Comparison of ENCODE assay signal across 32 cellular contexts in genomic region chr6:79699606-79700005, GRCh38.
"Had no signal": no experiment of that assay in that cellular context is flagged by ENCODE, and none has a peak within 500 bp of the region (broad histone marks: within the 10 kb centered on the region; RNA-seq: fewer than 3 reads in every experiment).

No MANE protein-coding gene starts in this region.

- H3K4me2 ChIP-seq: SK-N-SH had no signal

- H3K4me3 ChIP-seq: adrenal gland, Peyer's patch, SJSA1 had no signal

- H3K9me3 Mint-ChIP-seq: activated CD4-positive, alpha-beta T cell treated with anti-CD3 and anti-CD28 coated beads, Interleukin-2, amount 10 ng/mL, durations not matched to agents 7 days and 5 days; activated naive CD4-positive, alpha-beta T cell treated with anti-CD3 and anti-CD28 coated beads for 36 hours; activated naive CD4-positive, alpha-beta T cell treated with anti-CD3 and anti-CD28 coated beads, Interleukin-2, amount 50 U/mL, for 72 hours; activated T-cell treated with anti-CD3 and anti-CD28 coated beads, Interleukin-2, amount 50 U/mL, for 24 hours; activated T-helper 1 cell treated with anti-CD3 and anti-CD28 coated beads, Interleukin-12 subunit alpha, Interleukin-12 subunit beta, Interleukin-2, Interleukin-4 antibody, amounts not matched to agents 30 ng/mL and 10 ng/mL and 1 ng/mL, durations not matched to agents 14 hours and 24 hours and 36 hours; central memory CD8-positive, alpha-beta T cell; T-helper 1 cell treated with Interleukin-12 subunit alpha and Interleukin-12 subunit beta and Interleukin-4 antibody, amounts not matched to agents 30 μg/mL and 1 μg/mL, for 36 hours; T-helper 2 cell treated with Interferon-gamma antibody and Interleukin-4, amounts not matched to agents 5 μg/mL and 100 μg/mL, for 36 hours had no signal

- H3K27ac Mint-ChIP-seq: activated CD4-positive, alpha-beta T cell treated with anti-CD3 and anti-CD28 coated beads for 36 hours; activated CD4-positive, alpha-beta T cell treated with anti-CD3 and anti-CD28 coated beads, Interleukin-2, amount 10 ng/mL, durations not matched to agents 7 days and 5 days; activated CD8-positive, alpha-beta T cell treated with anti-CD3 and anti-CD28 coated beads, Interleukin-2, amount 10 ng/mL, durations not matched to agents 7 days and 5 days; activated naive CD4-positive, alpha-beta T cell treated with anti-CD3 and anti-CD28 coated beads for 36 hours; activated naive CD4-positive, alpha-beta T cell treated with anti-CD3 and anti-CD28 coated beads, Interleukin-2, amount 50 U/mL, for 72 hours; activated T-cell treated with anti-CD3 and anti-CD28 coated beads, Interleukin-2, amount 50 U/mL, for 24 hours; activated T-helper 1 cell treated with anti-CD3 and anti-CD28 coated beads, Interleukin-12 subunit alpha, Interleukin-12 subunit beta, Interleukin-2, Interleukin-4 antibody, amounts not matched to agents 30 ng/mL and 10 ng/mL and 1 ng/mL, durations not matched to agents 14 hours and 24 hours and 36 hours; T-helper 1 cell treated with Interleukin-12 subunit alpha and Interleukin-12 subunit beta and Interleukin-4 antibody, amounts not matched to agents 30 μg/mL and 1 μg/mL, for 36 hours; T-helper 2 cell treated with Interferon-gamma antibody and Interleukin-4, amounts not matched to agents 5 μg/mL and 100 μg/mL, for 36 hours had no signal

- H3K9ac ChIP-seq: SK-N-SH had no signal

- H3K36me3 ChIP-seq: adrenal gland, brain microvascular endothelial cell, SJSA1 had no signal

- ATAC-seq: activated CD4-positive, alpha-beta T cell treated with anti-CD3 and anti-CD28 coated beads for 36 hours; activated CD4-positive, CD25-positive, alpha-beta regulatory T cell treated with anti-CD3 and anti-CD28 coated beads, Interleukin-2, amount 50 U/mL, for 24 hours; activated CD8-positive, alpha-beta T cell treated with anti-CD3 and anti-CD28 coated beads, Interleukin-2, amount 10 ng/mL, durations not matched to agents 7 days and 5 days; activated naive CD4-positive, alpha-beta T cell treated with anti-CD3 and anti-CD28 coated beads, Interleukin-2, amount 50 U/mL, for 72 hours; PC-3 had no signal

- H3K9me3 ChIP-seq: adrenal gland, Peyer's patch, SJSA1, SK-N-SH had no signal

- H3K27me3 ChIP-seq: adrenal gland, brain microvascular endothelial cell, Peyer's patch, SJSA1 had no signal

- H3K27ac ChIP-seq: adrenal gland, brain microvascular endothelial cell, Peyer's patch, SJSA1 had no signal

- H3K4me1 ChIP-seq: adrenal gland, Peyer's patch, SJSA1 had no signal

- FAIRE-seq: TTC549 had no signal

- H3K27me3 Mint-ChIP-seq: activated CD4-positive, alpha-beta T cell treated with anti-CD3 and anti-CD28 coated beads for 36 hours; activated CD4-positive, alpha-beta T cell treated with anti-CD3 and anti-CD28 coated beads, Interleukin-2, amount 10 ng/mL, durations not matched to agents 7 days and 5 days; activated T-cell treated with anti-CD3 and anti-CD28 coated beads, Interleukin-2, amount 50 U/mL, for 24 hours had no signal

- H3K4me3 Mint-ChIP-seq: activated CD4-positive, alpha-beta T cell treated with anti-CD3 and anti-CD28 coated beads for 36 hours; activated CD4-positive, alpha-beta T cell treated with anti-CD3 and anti-CD28 coated beads, Interleukin-2, amount 10 ng/mL, durations not matched to agents 7 days and 5 days; activated CD8-positive, alpha-beta T cell treated with anti-CD3 and anti-CD28 coated beads, Interleukin-2, amount 10 ng/mL, durations not matched to agents 7 days and 5 days; activated naive CD4-positive, alpha-beta T cell treated with anti-CD3 and anti-CD28 coated beads for 36 hours; activated T-cell treated with anti-CD3 and anti-CD28 coated beads, Interleukin-2, amount 50 U/mL, for 24 hours; activated T-helper 1 cell treated with anti-CD3 and anti-CD28 coated beads, Interleukin-12 subunit alpha, Interleukin-12 subunit beta, Interleukin-2, Interleukin-4 antibody, amounts not matched to agents 30 ng/mL and 10 ng/mL and 1 ng/mL, durations not matched to agents 14 hours and 24 hours and 36 hours; central memory CD8-positive, alpha-beta T cell; T-helper 1 cell treated with Interleukin-12 subunit alpha and Interleukin-12 subunit beta and Interleukin-4 antibody, amounts not matched to agents 30 μg/mL and 1 μg/mL, for 36 hours; T-helper 2 cell treated with Interferon-gamma antibody and Interleukin-4, amounts not matched to agents 5 μg/mL and 100 μg/mL, for 36 hours had no signal

- DNase-seq: activated CD4-positive, alpha-beta T cell treated with anti-CD3 and anti-CD28 coated beads for 36 hours; activated CD4-positive, alpha-beta T cell treated with anti-CD3 and anti-CD28 coated beads, Interleukin-2, amount 10 ng/mL, durations not matched to agents 7 days and 5 days; activated CD4-positive, alpha-beta T cell treated with anti-CD3 and anti-CD28 coated beads, Interleukin-2, amount 50 U/mL, for 48 hours; activated CD8-positive, alpha-beta T cell treated with anti-CD3 and anti-CD28 coated beads, Interleukin-2, amount 10 ng/mL, durations not matched to agents 7 days and 5 days; activated gamma-delta T cell treated with Interleukin-2 at 50 U/mL for 16 hours; activated naive CD4-positive, alpha-beta T cell treated with anti-CD3 and anti-CD28 coated beads for 36 hours; activated T-cell treated with anti-CD3 and anti-CD28 coated beads, Interleukin-2, amount 50 U/mL, for 24 hours; adrenal gland; anterior cingulate cortex; brain microvascular endothelial cell; NCI-H1105; NCI-H1417 treated with DMSO at 0.1 percent for 48 hours; NCI-H187 treated with DMSO at 0.1 percent for 48 hours; NCI-H2081; NCI-H2171; NCI-H510A; NCI-H526; NCI-H748 treated with DMSO at 0.1 percent for 48 hours; NK-92 treated with Interleukin-12 subunit alpha and Interleukin-12 subunit beta, amount 100 ng/mL, for 24 hours; PC-3; Peyer's patch; RPMI8226; SHP77 treated with DMSO at 0.1 percent for 48 hours; SK-N-SH had no signal

- H3K9me2 ChIP-seq: SK-N-SH had no signal
